In the genomic region with DNA sequence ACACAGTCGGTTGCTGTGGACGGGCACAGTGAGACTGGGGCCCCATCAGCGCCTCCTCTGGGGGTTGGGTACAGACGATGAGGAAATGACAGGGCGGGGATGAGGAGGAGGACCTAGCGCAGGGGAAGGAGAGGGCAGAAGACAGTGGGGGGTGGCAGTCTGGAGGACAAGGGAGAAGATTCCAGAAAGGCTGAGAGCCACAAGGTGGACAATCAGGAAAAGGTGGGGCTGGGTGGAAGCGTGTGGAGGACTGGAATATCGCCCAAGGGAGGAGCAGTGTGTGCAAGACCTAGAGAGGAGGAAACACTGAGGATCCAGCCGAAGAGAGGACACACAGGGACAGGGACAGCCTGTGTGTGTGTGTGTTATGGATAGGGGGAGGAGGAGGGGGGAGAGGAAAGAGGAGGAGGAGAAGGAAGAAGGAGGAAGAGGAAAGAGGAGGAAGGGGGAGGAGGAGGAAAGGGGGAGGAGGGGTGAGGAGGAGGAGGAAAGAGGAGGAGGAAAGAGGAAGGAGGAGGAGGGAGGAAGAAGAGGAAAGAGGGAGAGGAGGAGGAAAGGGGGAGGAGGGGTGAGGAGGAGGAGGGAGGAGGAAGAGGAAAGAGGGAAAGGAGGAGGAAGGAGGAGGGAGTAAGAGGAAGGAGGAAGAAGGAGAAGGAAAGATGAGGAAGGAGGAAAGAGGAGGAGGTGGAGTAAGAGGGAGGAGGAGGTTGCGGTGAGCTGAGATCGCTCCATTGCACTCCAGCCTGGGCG, we compare ENCODE assay signal across 11 cellular contexts. TPM values are rescaled to one million over a fixed set of nuclear protein-coding genes. Genes with fewer than 3 reads are reported as not detected.
A peak's percentile ranks its signal among the peaks of the same experiment; 100 is the strongest.
DNase-seq lines count a peak whose midpoint lies in the region; ATAC-seq and TF ChIP-seq lines count a peak whose summit lies in the region.
"Had no signal": no experiment of that assay in that cellular context is flagged by ENCODE, and none has a peak within 500 bp of the region (broad histone marks: within the 10 kb centered on the region; RNA-seq: fewer than 3 reads in every experiment).

No MANE protein-coding gene starts in this region.

- CTCF ChIA-PET in activated CD8-positive, alpha-beta T cell treated with anti-CD3 and anti-CD28 coated beads for 36 hours (lab: Charles Lee), result no interaction called here

- peak overlapping the region; percentile 34 for H3K4me3 Mint-ChIP-seq in activated CD8-positive, alpha-beta T cell treated with anti-CD3 and anti-CD28 coated beads for 36 hours

- intact Hi-C loops in activated CD8-positive, alpha-beta T cell treated with anti-CD3 and anti-CD28 coated beads for 36 hours (cut with micrococcal nuclease), result no loop called here
- intact Hi-C loops in left lung (cut with DNase I), result no loop called here
- intact Hi-C loops in ovary (cut with DNase I), result no loop called here

- TF ChIP-seq CTCF in activated CD8-positive, alpha-beta T cell treated with anti-CD3 and anti-CD28 coated beads for 36 hours (IDR thresholded peaks at IDR 0.05), result no peak
- no peak for TF ChIP-seq CTCF in left lung (IDR thresholded peaks at IDR 0.05)
- TF ChIP-seq CTCF in ovary (IDR thresholded peaks at IDR 0.05), result no peak

- peaks cover 4% of the 10 kb centered on the region for H3K36me3 Mint-ChIP-seq in activated CD8-positive, alpha-beta T cell treated with anti-CD3 and anti-CD28 coated beads for 36 hours (ENCODE audit: low read depth)

- H3K4me3 ChIP-seq in left lung (no peak overlapping the region), ovary (no peak overlapping the region)

- H3K9me3 ChIP-seq in left lung (no peaks in the 10 kb centered on the region), ovary (no peaks in the 10 kb centered on the region)
- H3K9me3 ChIP-seq: BE2C had no signal

- peak; percentile 97 for ATAC-seq in activated CD8-positive, alpha-beta T cell treated with anti-CD3 and anti-CD28 coated beads for 36 hours
- ATAC-seq in left lung, result peak; percentile 46
- peak; percentile 92 for ATAC-seq in stimulated activated naive CD8-positive, alpha-beta T cell treated with anti-CD3 and anti-CD28 coated beads, Interleukin-15, Interleukin-2, amounts not matched to agents 100 U/mL and 50 U/mL, for 24 hours

- no peaks in the 10 kb centered on the region for H3K9me3 Mint-ChIP-seq in activated CD8-positive, alpha-beta T cell treated with anti-CD3 and anti-CD28 coated beads for 36 hours

- DNase-seq in activated T-cell treated with anti-CD3 and anti-CD28 coated beads for 4 hours, result peak; percentile 19
- DNase-seq in activated T-cell treated with anti-CD3 and anti-CD28 coated beads, Interleukin-2, amount 50 U/mL, for 1 hour, result no peak
- DNase-seq in activated CD8-positive, alpha-beta T cell treated with anti-CD3 and anti-CD28 coated beads for 36 hours, result peak; percentile 69
- DNase-seq in left lung, result no peak
- DNase-seq in stimulated activated naive CD8-positive, alpha-beta T cell treated with anti-CD3 and anti-CD28 coated beads, Interleukin-15, Interleukin-2, amounts not matched to agents 100 U/mL and 50 U/mL, for 24 hours, result peak; percentile 63
- no peak for DNase-seq in activated gamma-delta T cell (lab: John Stamatoyannopoulos, UW)
- no peak for DNase-seq in HPDE6-E6E7 (ENCODE audit: extremely low spot score)
- DNase-seq in ovary, result no peak
- DNase-seq: BE2C, NCI-H2171 had no signal

- TF ChIP-seq EP300 in ovary (IDR thresholded peaks at IDR 0.05), result no peak

- H3K36me3 ChIP-seq in left lung, result no peaks in the 10 kb centered on the region
- H3K36me3 ChIP-seq in ovary, result no peaks in the 10 kb centered on the region
- H3K36me3 ChIP-seq: BE2C had no signal

- 15 to 21% (median 20%) methylated on average over 11 to 12 of the region's 12 CpGs for WGBS in ovary, 3 donors

- H3K27me3 ChIP-seq in left lung (peaks cover 0 to 4% of the 10 kb centered on the region in 2 donors), ovary (no peaks in the 10 kb centered on the region)

- H3K27ac Mint-ChIP-seq in activated CD8-positive, alpha-beta T cell treated with anti-CD3 and anti-CD28 coated beads for 36 hours, result peak overlapping the region; percentile 70

- H3K27ac ChIP-seq in left lung, result no peak overlapping the region
- no peak overlapping the region for H3K27ac ChIP-seq in ovary
- H3K27ac ChIP-seq: epithelial cell of prostate had no signal

- POLR2A ChIA-PET in activated CD8-positive, alpha-beta T cell treated with anti-CD3 and anti-CD28 coated beads for 36 hours (lab: Charles Lee), result no interaction called here

- TF ChIP-seq POLR2A in ovary (IDR thresholded peaks at IDR 0.05), result no peak

- no peaks in the 10 kb centered on the region for H3K27me3 Mint-ChIP-seq in activated CD8-positive, alpha-beta T cell treated with anti-CD3 and anti-CD28 coated beads for 36 hours

- H3K4me1 Mint-ChIP-seq in activated CD8-positive, alpha-beta T cell treated with anti-CD3 and anti-CD28 coated beads for 36 hours (ENCODE audit: low read depth), result peaks cover 21% of the 10 kb centered on the region

- peaks cover 0 to 22% of the 10 kb centered on the region in 2 donors for H3K4me1 ChIP-seq in left lung
- H3K4me1 ChIP-seq in ovary (ENCODE audit: insufficient read depth), result no peaks in the 10 kb centered on the region
- H3K4me1 ChIP-seq: BE2C had no signal

RNA-seq across cellular contexts. Expression of gene GARIN5A, which starts 15.8 kb away (rescaled TPM):
- 1 to 10 TPM in 1 of 2 experiments, under 1 TPM in 1; 0.36 to 1.5 TPM for total RNA-seq in activated CD8-positive, alpha-beta T cell treated with anti-CD3 and anti-CD28 coated beads for 36 hours
- total RNA-seq in left lung (1 to 10 TPM; 2.6 to 4.3 TPM), ovary (10 to 100 TPM in 1 of 7 donors, 1 to 10 TPM in 6; 2.1 to 10.3 (median 3.3) TPM)
- 1 to 10 TPM in 1 of 2 donors, under 1 TPM in 1; 0.47 to 4.3 TPM for polyA plus RNA-seq in ovary

RNA-seq across cellular contexts. Expression of gene EMC10, which starts 16.2 kb away (rescaled TPM):
- 10 to 100 TPM; 28.7 to 31.2 TPM for total RNA-seq in activated CD8-positive, alpha-beta T cell treated with anti-CD3 and anti-CD28 coated beads for 36 hours
- 100 to 1,000 TPM; 126 to 157 TPM for total RNA-seq in left lung
- 100 to 1,000 TPM in 3 of 7 donors, 10 to 100 TPM in 4; 50.4 to 132 (median 96.7) TPM for total RNA-seq in ovary
- 100 to 1,000 TPM in 1 of 2 donors, 10 to 100 TPM in 1; 27.6 to 113 TPM for polyA plus RNA-seq in ovary

RNA-seq across cellular contexts. Expression of gene JOSD2, which starts 18.5 kb away (rescaled TPM):
- total RNA-seq in activated CD8-positive, alpha-beta T cell treated with anti-CD3 and anti-CD28 coated beads for 36 hours, result 10 to 100 TPM; 21.6 to 22.6 TPM
- total RNA-seq in left lung (10 to 100 TPM; 44.1 to 52.0 TPM), ovary (10 to 100 TPM; 15.0 to 28.9 (median 21.8) TPM)
- 10 to 100 TPM in 1 of 2 donors, not detected in 1; 42.5 TPM for polyA plus RNA-seq in ovary

RNA-seq across cellular contexts. Expression of gene ASPDH, which starts 21.2 kb away (rescaled TPM):
- not detected for total RNA-seq in activated CD8-positive, alpha-beta T cell treated with anti-CD3 and anti-CD28 coated beads for 36 hours
- not detected for total RNA-seq in left lung
- not detected for total RNA-seq in ovary
- not detected for polyA plus RNA-seq in ovary

RNA-seq across cellular contexts. Expression of gene MYBPC2, which starts 59.8 kb away (rescaled TPM):
- total RNA-seq in activated CD8-positive, alpha-beta T cell treated with anti-CD3 and anti-CD28 coated beads for 36 hours, result under 1 TPM; 0.11 to 0.59 TPM
- under 1 TPM in 1 of 2 donors, not detected in 1; 0.16 TPM for total RNA-seq in left lung
- under 1 TPM in 3 of 7 donors, not detected in 4; 0.05 to 0.12 (median 0.08) TPM for total RNA-seq in ovary
- under 1 TPM in 1 of 2 donors, not detected in 1; 0.28 TPM for polyA plus RNA-seq in ovary

Comparison
In these comparisons a context has a peak if more than half of its experiments do, and no peak if none do; other contexts are left out.
1. DNase-seq: peak in activated T-cell treated with anti-CD3 and anti-CD28 coated beads for 4 hours (single experiment), activated CD8-positive, alpha-beta T cell treated with anti-CD3 and anti-CD28 coated beads for 36 hours (single experiment) and stimulated activated naive CD8-positive, alpha-beta T cell treated with anti-CD3 and anti-CD28 coated beads, Interleukin-15, Interleukin-2, amounts not matched to agents 100 U/mL and 50 U/mL, for 24 hours (single experiment); none in activated T-cell treated with anti-CD3 and anti-CD28 coated beads, Interleukin-2, amount 50 U/mL, for 1 hour (single experiment), left lung (0 of 2), activated gamma-delta T cell (single experiment), HPDE6-E6E7 (single experiment) and ovary (0 of 5).
2. ATAC-seq: peak in every context shown above with its lines; median percentile 97 in activated CD8-positive, alpha-beta T cell treated with anti-CD3 and anti-CD28 coated beads for 36 hours; 92 in stimulated activated naive CD8-positive, alpha-beta T cell treated with anti-CD3 and anti-CD28 coated beads, Interleukin-15, Interleukin-2, amounts not matched to agents 100 U/mL and 50 U/mL, for 24 hours; 46 in left lung.